In the genomic region with DNA sequence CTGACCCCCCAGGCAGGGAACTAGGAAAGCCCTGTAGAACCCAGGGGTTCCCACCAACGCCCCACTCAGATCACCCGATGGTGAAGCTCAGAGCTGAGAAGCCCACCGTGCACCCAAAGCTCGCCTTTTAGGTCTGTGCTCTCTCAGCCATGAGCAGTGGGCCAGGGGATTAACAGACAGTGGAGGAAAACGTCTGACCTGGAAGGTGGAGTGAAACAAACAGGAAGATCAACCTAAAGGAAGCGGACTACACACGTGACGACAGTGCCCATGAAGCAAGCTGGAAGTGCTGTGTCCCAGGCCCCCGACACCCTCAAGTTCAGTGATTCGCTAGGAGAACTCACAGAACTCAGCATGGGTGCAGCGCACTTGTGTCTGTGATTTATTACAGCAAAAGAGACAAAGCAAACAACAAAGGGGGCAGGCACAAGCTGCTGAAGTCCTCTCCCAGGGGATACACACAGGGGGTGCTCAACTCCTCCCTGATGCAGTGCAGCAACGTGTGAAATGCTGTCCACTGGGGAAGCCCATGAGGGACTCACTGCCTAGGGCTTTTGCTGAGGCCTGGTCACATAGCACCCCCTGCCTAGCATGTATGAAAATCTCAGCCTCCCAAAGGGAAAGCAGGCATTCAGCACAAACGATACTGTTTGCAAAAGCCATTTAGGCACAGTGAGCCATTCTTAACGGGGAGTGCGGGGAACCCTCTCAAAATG, we compare ENCODE assay signal across 1 cellular context.
TF ChIP-seq lines count a peak whose summit lies in the region.

No MANE protein-coding gene starts in this region.

TF ChIP-seq in HepG2, 621 proteins besides CTCF, POLR2A, EP300 and RAD21 (continues in another document):
- TF ChIP-seq, protein P1, sequence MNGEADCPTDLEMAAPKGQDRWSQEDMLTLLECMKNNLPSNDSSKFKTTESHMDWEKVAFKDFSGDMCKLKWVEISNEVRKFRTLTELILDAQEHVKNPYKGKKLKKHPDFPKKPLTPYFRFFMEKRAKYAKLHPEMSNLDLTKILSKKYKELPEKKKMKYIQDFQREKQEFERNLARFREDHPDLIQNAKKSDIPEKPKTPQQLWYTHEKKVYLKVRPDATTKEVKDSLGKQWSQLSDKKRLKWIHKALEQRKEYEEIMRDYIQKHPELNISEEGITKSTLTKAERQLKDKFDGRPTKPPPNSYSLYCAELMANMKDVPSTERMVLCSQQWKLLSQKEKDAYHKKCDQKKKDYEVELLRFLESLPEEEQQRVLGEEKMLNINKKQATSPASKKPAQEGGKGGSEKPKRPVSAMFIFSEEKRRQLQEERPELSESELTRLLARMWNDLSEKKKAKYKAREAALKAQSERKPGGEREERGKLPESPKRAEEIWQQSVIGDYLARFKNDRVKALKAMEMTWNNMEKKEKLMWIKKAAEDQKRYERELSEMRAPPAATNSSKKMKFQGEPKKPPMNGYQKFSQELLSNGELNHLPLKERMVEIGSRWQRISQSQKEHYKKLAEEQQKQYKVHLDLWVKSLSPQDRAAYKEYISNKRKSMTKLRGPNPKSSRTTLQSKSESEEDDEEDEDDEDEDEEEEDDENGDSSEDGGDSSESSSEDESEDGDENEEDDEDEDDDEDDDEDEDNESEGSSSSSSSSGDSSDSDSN (CRISPR knock-in tag; IDR thresholded peaks at IDR 0.05), result peak; percentile 27; the same call in 1 of the 2 replicates
- TF ChIP-seq XRCC5 (optimal IDR thresholded peaks at IDR 0.05; ENCODE audit: low read length) (peak; percentile 68), ZBTB8A (CRISPR knock-in tag; IDR thresholded peaks at IDR 0.05; ENCODE audit: borderline replicate concordance, low read depth) (no peak), ERF (CRISPR knock-in tag; IDR thresholded peaks at IDR 0.05) (peak; percentile 69; the same call in 1 of the 2 replicates), FOXA3 (CRISPR knock-in tag; IDR thresholded peaks at IDR 0.05) (peak; percentile 13; the same call in 1 of the 2 replicates), PITX1 (CRISPR knock-in tag; IDR thresholded peaks at IDR 0.05) (peak; percentile 37; the same call in 1 of the 2 replicates), GFI1 (CRISPR knock-in tag; IDR thresholded peaks at IDR 0.05; ENCODE audit: borderline replicate concordance) (peak; percentile 83), DMAP1 (CRISPR knock-in tag; IDR thresholded peaks at IDR 0.05) (0 out of 2 replicates have a peak, but pooled peaks have one; percentile 37), ZMAT3 (CRISPR knock-in tag; conservative IDR thresholded peaks at IDR 0.05) (no peak), SAP130 (CRISPR knock-in tag; IDR thresholded peaks at IDR 0.05; ENCODE audit: low read depth) (peak; percentile 55; the same call in 1 of the 2 replicates), ZNF350 (CRISPR knock-in tag; IDR thresholded peaks at IDR 0.05; ENCODE audit: borderline replicate concordance, low read depth) (peak; percentile 11; the same call in 1 of the 2 replicates), ZNF7 (CRISPR knock-in tag; IDR thresholded peaks at IDR 0.05) (0 out of 2 replicates have a peak, but pooled peaks have one; percentile 7), MXI1 (IDR thresholded peaks at IDR 0.05; ENCODE audit: borderline replicate concordance, low read depth, low read length) (peak; percentile 22; the same call in 1 of the 3 replicates), TEAD3 (CRISPR knock-in tag; optimal IDR thresholded peaks at IDR 0.05; ENCODE audit: borderline replicate concordance) (peak; percentile 63), GATAD2A (CRISPR knock-in tag; IDR thresholded peaks at IDR 0.05) (0 out of 2 replicates have a peak, but pooled peaks have one; percentile 13), ZFY (CRISPR knock-in tag; IDR thresholded peaks at IDR 0.05) (peak; percentile 32; the same call in 1 of the 2 replicates), HNF1B (CRISPR knock-in tag; IDR thresholded peaks at IDR 0.05) (peak; percentile 55; the same call in 1 of the 2 replicates), STAG1 (CRISPR knock-in tag; IDR thresholded peaks at IDR 0.05) (peak; percentile 91), HMG20B (CRISPR knock-in tag; conservative IDR thresholded peaks at IDR 0.05) (0 out of 2 replicates have a peak, but pooled peaks have one; percentile 37), MAX (IDR thresholded peaks at IDR 0.05) (peak; percentile 74; the same call in 1 of the 2 replicates), MIER3 (CRISPR knock-in tag; IDR thresholded peaks at IDR 0.05; ENCODE audit: borderline replicate concordance) (0 out of 2 replicates have a peak, but pooled peaks have one; percentile 22), ZFX (CRISPR knock-in tag; IDR thresholded peaks at IDR 0.05; ENCODE audit: low read depth) (peak; percentile 50; the same call in 1 of the 2 replicates), THAP11 (CRISPR knock-in tag; IDR thresholded peaks at IDR 0.05) (peak; percentile 25; the same call in 1 of the 2 replicates), NONO (IDR thresholded peaks at IDR 0.05) (no peak), NONO (CRISPR knock-in tag; conservative IDR thresholded peaks at IDR 0.05) (peak; percentile 38; the same call in 1 of the 2 replicates), THAP9 (CRISPR knock-in tag; IDR thresholded peaks at IDR 0.05; ENCODE audit: borderline replicate concordance) (0 out of 2 replicates have a peak, but pooled peaks have one; percentile 11), CCDC6 (CRISPR knock-in tag; IDR thresholded peaks at IDR 0.05) (no peak), HINFP (CRISPR knock-in tag; IDR thresholded peaks at IDR 0.05; ENCODE audit: low read depth) (0 out of 2 replicates have a peak, but pooled peaks have one; percentile 24), GATAD1 (CRISPR knock-in tag; IDR thresholded peaks at IDR 0.05) (peak; percentile 39; the same call in 1 of the 2 replicates), HNRNPL (IDR thresholded peaks at IDR 0.05; ENCODE audit: low read depth, low read length) (no peak), ZKSCAN8 (CRISPR knock-in tag; IDR thresholded peaks at IDR 0.05; ENCODE audit: borderline replicate concordance) (0 out of 2 replicates have a peak, but pooled peaks have one; percentile 15), ZNF530 (CRISPR knock-in tag; IDR thresholded peaks at IDR 0.05; ENCODE audit: low read depth) (no peak), ZNF580 (CRISPR knock-in tag; IDR thresholded peaks at IDR 0.05; ENCODE audit: borderline replicate concordance, low read depth) (peak; percentile 81), CEBPG (CRISPR knock-in tag; IDR thresholded peaks at IDR 0.05) (peak; percentile 20; the same call in 1 of the 2 replicates), ZNF598 (CRISPR knock-in tag; IDR thresholded peaks at IDR 0.05; ENCODE audit: borderline replicate concordance) (peak; percentile 57; the same call in 1 of the 2 replicates), SMC3 (IDR thresholded peaks at IDR 0.05; ENCODE audit: low read length) (peak; percentile 71), ZBTB38 (CRISPR knock-in tag; IDR thresholded peaks at IDR 0.05) (peak; percentile 64), ISL2 (CRISPR knock-in tag; IDR thresholded peaks at IDR 0.05) (no peak)
- TF ChIP-seq, protein P2, sequence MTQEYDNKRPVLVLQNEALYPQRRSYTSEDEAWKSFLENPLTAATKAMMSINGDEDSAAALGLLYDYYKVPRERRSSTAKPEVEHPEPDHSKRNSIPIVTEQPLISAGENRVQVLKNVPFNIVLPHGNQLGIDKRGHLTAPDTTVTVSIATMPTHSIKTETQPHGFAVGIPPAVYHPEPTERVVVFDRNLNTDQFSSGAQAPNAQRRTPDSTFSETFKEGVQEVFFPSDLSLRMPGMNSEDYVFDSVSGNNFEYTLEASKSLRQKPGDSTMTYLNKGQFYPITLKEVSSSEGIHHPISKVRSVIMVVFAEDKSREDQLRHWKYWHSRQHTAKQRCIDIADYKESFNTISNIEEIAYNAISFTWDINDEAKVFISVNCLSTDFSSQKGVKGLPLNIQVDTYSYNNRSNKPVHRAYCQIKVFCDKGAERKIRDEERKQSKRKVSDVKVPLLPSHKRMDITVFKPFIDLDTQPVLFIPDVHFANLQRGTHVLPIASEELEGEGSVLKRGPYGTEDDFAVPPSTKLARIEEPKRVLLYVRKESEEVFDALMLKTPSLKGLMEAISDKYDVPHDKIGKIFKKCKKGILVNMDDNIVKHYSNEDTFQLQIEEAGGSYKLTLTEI (CRISPR knock-in tag; conservative IDR thresholded peaks at IDR 0.05), result no peak
- TF ChIP-seq, protein P3, sequence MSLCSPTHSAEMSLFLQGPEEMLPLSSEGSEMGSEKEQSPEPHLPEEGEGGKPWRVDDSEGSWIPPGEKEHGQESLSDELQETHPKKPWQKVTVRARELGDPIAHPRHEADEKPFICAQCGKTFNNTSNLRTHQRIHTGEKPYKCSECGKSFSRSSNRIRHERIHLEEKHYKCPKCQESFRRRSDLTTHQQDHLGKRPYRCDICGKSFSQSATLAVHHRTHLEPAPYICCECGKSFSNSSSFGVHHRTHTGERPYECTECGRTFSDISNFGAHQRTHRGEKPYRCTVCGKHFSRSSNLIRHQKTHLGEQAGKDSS (CRISPR knock-in tag; IDR thresholded peaks at IDR 0.05; ENCODE audit: borderline replicate concordance, low read depth), result 0 out of 2 replicates have a peak, but pooled peaks have one; percentile 39
- TF ChIP-seq, protein P4, sequence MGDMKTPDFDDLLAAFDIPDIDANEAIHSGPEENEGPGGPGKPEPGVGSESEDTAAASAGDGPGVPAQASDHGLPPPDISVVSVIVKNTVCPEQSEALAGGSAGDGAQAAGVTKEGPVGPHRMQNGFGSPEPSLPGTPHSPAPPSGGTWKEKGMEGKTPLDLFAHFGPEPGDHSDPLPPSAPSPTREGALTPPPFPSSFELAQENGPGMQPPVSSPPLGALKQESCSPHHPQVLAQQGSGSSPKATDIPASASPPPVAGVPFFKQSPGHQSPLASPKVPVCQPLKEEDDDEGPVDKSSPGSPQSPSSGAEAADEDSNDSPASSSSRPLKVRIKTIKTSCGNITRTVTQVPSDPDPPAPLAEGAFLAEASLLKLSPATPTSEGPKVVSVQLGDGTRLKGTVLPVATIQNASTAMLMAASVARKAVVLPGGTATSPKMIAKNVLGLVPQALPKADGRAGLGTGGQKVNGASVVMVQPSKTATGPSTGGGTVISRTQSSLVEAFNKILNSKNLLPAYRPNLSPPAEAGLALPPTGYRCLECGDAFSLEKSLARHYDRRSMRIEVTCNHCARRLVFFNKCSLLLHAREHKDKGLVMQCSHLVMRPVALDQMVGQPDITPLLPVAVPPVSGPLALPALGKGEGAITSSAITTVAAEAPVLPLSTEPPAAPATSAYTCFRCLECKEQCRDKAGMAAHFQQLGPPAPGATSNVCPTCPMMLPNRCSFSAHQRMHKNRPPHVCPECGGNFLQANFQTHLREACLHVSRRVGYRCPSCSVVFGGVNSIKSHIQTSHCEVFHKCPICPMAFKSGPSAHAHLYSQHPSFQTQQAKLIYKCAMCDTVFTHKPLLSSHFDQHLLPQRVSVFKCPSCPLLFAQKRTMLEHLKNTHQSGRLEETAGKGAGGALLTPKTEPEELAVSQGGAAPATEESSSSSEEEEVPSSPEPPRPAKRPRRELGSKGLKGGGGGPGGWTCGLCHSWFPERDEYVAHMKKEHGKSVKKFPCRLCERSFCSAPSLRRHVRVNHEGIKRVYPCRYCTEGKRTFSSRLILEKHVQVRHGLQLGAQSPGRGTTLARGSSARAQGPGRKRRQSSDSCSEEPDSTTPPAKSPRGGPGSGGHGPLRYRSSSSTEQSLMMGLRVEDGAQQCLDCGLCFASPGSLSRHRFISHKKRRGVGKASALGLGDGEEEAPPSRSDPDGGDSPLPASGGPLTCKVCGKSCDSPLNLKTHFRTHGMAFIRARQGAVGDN (CRISPR knock-in tag; IDR thresholded peaks at IDR 0.05), result peak; percentile 43; the same call in 1 of the 2 replicates
